In the genomic region with DNA sequence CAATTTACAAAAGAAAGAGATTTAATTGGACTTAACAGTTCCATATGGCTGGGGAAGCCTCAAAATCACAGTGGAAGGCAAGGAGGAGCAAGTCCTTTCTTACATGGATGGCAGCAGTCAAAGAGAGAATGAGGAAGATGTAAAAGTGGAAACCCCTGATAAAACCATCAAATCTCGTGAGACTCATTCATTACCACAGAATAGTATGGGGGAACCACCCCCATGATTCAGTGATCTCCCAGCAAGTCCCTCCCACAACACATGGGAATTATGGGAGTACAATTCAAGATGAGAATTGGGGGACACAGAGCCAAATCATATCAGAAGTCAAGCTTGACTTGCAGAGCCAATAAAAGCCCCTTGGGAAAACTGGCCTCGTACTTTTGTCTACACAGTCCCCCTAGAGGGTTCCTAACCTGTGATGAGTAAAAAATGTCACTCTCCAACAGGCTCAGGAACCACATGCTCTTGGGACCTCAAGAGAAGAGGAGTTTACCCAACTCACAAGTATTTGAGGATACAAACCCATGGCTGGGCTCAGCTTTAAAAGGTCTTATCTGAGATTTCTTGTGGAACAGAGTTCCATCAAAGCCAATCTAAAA, we compare ENCODE assay signal across 21 cellular contexts.
"Had no signal": no experiment of that assay in that cellular context is flagged by ENCODE, and none has a peak within 500 bp of the region (broad histone marks: within the 10 kb centered on the region; RNA-seq: fewer than 3 reads in every experiment).

No MANE protein-coding gene starts in this region.

- H3K9me3 ChIP-seq: SK-N-SH had no signal

- H3K9ac ChIP-seq: SK-N-SH had no signal

- DNase-seq: KBM-7, MV-4-11, NCI-H1048, NCI-H1105, NCI-H1417, NCI-H1436 treated with DMSO at 0.1 percent for 48 hours, NCI-H1694, NCI-H187 treated with DMSO at 0.1 percent for 48 hours, NCI-H2029 treated with DMSO at 0.1 percent for 48 hours, NCI-H2171 treated with DMSO at 0.1 percent for 48 hours, NCI-H446, NCI-H510A, NCI-H524 treated with DMSO at 0.1 percent for 48 hours, NCI-H69, NCI-H774, PC-3, SHP77, SK-N-SH, SW 1271 had no signal

- H3K4me2 ChIP-seq: SK-N-SH had no signal

- H3K27ac ChIP-seq: RWPE1 had no signal

- ATAC-seq: Panc1, PC-3 had no signal
